In genomic region chr6:169722362-169723199, GRCh38 we compare ENCODE assay signal across 1 cellular context.
A peak's percentile ranks its signal among the peaks of the same experiment; 100 is the strongest.
TF ChIP-seq lines count a peak whose summit lies in the region.

No MANE protein-coding gene starts in this region.

TF ChIP-seq in HepG2, 621 proteins besides CTCF, POLR2A, EP300 and RAD21 (continued from another document and continues in another):
- TF ChIP-seq ETS1 (CRISPR knock-in tag; IDR thresholded peaks at IDR 0.05) = no peak
- no peak for TF ChIP-seq PLRG1 (conservative IDR thresholded peaks at IDR 0.05)
- TF ChIP-seq ZBTB38 (CRISPR knock-in tag; IDR thresholded peaks at IDR 0.05) = no peak
- no peak for TF ChIP-seq KAT2B (IDR thresholded peaks at IDR 0.05; ENCODE audit: borderline replicate concordance, low read depth, low read length)
- no peak for TF ChIP-seq KIAA2018 (CRISPR knock-in tag; IDR thresholded peaks at IDR 0.05; ENCODE audit: borderline replicate concordance)
- peak; percentile 17; the same call in 1 of the 2 replicates for TF ChIP-seq RBAK (CRISPR knock-in tag; IDR thresholded peaks at IDR 0.05)
- TF ChIP-seq AHR (CRISPR knock-in tag; IDR thresholded peaks at IDR 0.05) = no peak; the same call in 1 of the 2 replicates
- TF ChIP-seq HOXA9 (CRISPR knock-in tag; IDR thresholded peaks at IDR 0.05; ENCODE audit: borderline replicate concordance) = no peak
- TF ChIP-seq ZNF597 (CRISPR knock-in tag; IDR thresholded peaks at IDR 0.05) = no peak
- no peak for TF ChIP-seq HIC2 (CRISPR knock-in tag; IDR thresholded peaks at IDR 0.05; ENCODE audit: low read depth)
- no peak for TF ChIP-seq ZNF766 (CRISPR knock-in tag; IDR thresholded peaks at IDR 0.05; ENCODE audit: borderline replicate concordance)
- 0 out of 2 replicates have a peak, but pooled peaks have one; percentile 9 for TF ChIP-seq AFF4 (CRISPR knock-in tag; IDR thresholded peaks at IDR 0.05)
- peak; percentile 14; the same call in 1 of the 2 replicates for TF ChIP-seq ETV5 (CRISPR knock-in tag; IDR thresholded peaks at IDR 0.05; ENCODE audit: borderline replicate concordance)
- no peak for TF ChIP-seq FOXM1 (CRISPR knock-in tag; IDR thresholded peaks at IDR 0.05)
- TF ChIP-seq MYC (CRISPR knock-in tag; IDR thresholded peaks at IDR 0.05; ENCODE audit: borderline replicate concordance) = 0 out of 2 replicates have a peak, but pooled peaks have one; percentile 32
- TF ChIP-seq NCOA1 (CRISPR knock-in tag; IDR thresholded peaks at IDR 0.05) = peak; percentile 67; the same call in 1 of the 2 replicates
- no peak for TF ChIP-seq ZNF816 (CRISPR knock-in tag; IDR thresholded peaks at IDR 0.05; ENCODE audit: borderline replicate concordance)
- TF ChIP-seq ARID4A (CRISPR knock-in tag; IDR thresholded peaks at IDR 0.05; ENCODE audit: borderline replicate concordance) = peak; percentile 73
- TF ChIP-seq ZNF256 (CRISPR knock-in tag; conservative IDR thresholded peaks at IDR 0.05) = no peak; the same call in 1 of the 2 replicates
- TF ChIP-seq ZEB1 (IDR thresholded peaks at IDR 0.05; ENCODE audit: insufficient replicate concordance, low read depth) = peak; percentile 45
- TF ChIP-seq ELK4 (CRISPR knock-in tag; IDR thresholded peaks at IDR 0.05; ENCODE audit: borderline replicate concordance) = no peak
- no peak for TF ChIP-seq EEA1 (CRISPR knock-in tag; IDR thresholded peaks at IDR 0.05; ENCODE audit: borderline replicate concordance)
- TF ChIP-seq MATR3 (CRISPR knock-in tag; IDR thresholded peaks at IDR 0.05) = no peak
- peak; percentile 77; the same call in 1 of the 2 replicates for TF ChIP-seq NFKB2 (CRISPR knock-in tag; IDR thresholded peaks at IDR 0.05; ENCODE audit: borderline replicate concordance)
- no peak for TF ChIP-seq MIXL1 (CRISPR knock-in tag; IDR thresholded peaks at IDR 0.05)
- no peak for TF ChIP-seq ZBTB8A (CRISPR knock-in tag; IDR thresholded peaks at IDR 0.05; ENCODE audit: borderline replicate concordance, low read depth)
- no peak for TF ChIP-seq CERS6 (CRISPR knock-in tag; IDR thresholded peaks at IDR 0.05)
- no peak for TF ChIP-seq ZNF713 (CRISPR knock-in tag; IDR thresholded peaks at IDR 0.05)
- no peak for TF ChIP-seq BCL6 (CRISPR knock-in tag; IDR thresholded peaks at IDR 0.05)
- 0 out of 2 replicates have a peak, but pooled peaks have one; percentile 8 for TF ChIP-seq FOXA3 (CRISPR knock-in tag; IDR thresholded peaks at IDR 0.05)
